In the genomic region with DNA sequence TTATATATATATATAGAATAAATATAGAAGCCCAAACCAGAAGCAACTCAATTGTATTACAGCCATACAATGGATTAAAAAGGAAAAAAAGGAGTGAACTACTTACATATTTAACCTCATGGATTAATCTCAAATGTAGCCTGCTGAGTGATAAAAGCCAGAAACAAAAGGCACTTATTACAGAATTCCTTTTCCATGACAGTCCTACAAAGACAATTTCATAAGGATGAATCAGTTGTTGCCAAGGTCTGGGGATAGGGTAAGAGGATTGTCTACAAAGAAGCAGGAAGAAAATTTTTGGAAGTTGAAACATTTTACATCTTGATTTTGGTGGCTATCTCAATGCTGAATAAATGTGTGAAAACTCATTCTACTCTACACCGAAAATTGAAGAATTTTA, we compare ENCODE assay signal across 16 cellular contexts.
DNase-seq lines count a peak whose midpoint lies in the region; ATAC-seq and TF ChIP-seq lines count a peak whose summit lies in the region.
"Had no signal": no experiment of that assay in that cellular context is flagged by ENCODE, and none has a peak within 500 bp of the region (broad histone marks: within the 10 kb centered on the region; RNA-seq: fewer than 3 reads in every experiment).

No MANE protein-coding gene starts in this region.

- H3K27me3 ChIP-seq in mammary epithelial cell (ENCODE audit: insufficient read depth, low read length) (no peaks in the 10 kb centered on the region), foreskin keratinocyte (no peaks in the 10 kb centered on the region), Caco-2 (replicated peaks; ENCODE audit: control insufficient read depth, insufficient read depth, low read length) (no peaks in the 10 kb centered on the region), Peyer's patch (no peaks in the 10 kb centered on the region)

- in situ Hi-C loops in mammary epithelial cell (cut with MboI; ENCODE audit: low sequenced_read_pairs in 2 of 2): no loop called here

- H3K36me3 ChIP-seq in mammary epithelial cell (ENCODE audit: insufficient read depth, low read length) (no peaks in the 10 kb centered on the region), Caco-2 (ENCODE audit: control insufficient read depth, insufficient read depth, low read length) (no peaks in the 10 kb centered on the region), Peyer's patch (no peaks in the 10 kb centered on the region)

- POLR2A ChIA-PET in Caco-2 (lab: Charles Lee): no interaction called here
- POLR2A ChIA-PET in GM10248 (lab: Yijun Ruan, JAX): no interaction called here

- H3K9me3 Mint-ChIP-seq in Caco-2 (ENCODE audit: unreplicated experiment): no peaks in the 10 kb centered on the region
- H3K9me3 Mint-ChIP-seq: GM23338 had no signal

- no peak overlapping the region for H3K9ac ChIP-seq in mammary epithelial cell (ENCODE audit: insufficient read depth, low read length)

- DNase-seq in A172 (ENCODE audit: low spot score): peak; percentile 12
- DNase-seq in HT1080 (ENCODE audit: low read depth): peak; percentile 84
- DNase-seq in mammary epithelial cell: peak; percentile 78
- DNase-seq in foreskin keratinocyte: peak; percentile 60 to 85
- no peak for DNase-seq in KG1 (lab: John Stamatoyannopoulos, UW)
- DNase-seq in Caco-2: no peak
- DNase-seq in GM10248 (ENCODE audit: extremely low spot score): no peak
- no peak for DNase-seq in Peyer's patch
- DNase-seq: 8988T, AML-193, DMS79 treated with DMSO at 0.1 percent for 48 hours, NCI-H1436 treated with DMSO at 0.1 percent for 48 hours, NCI-H69, SIG-M5 had no signal

- H3K4me3 ChIP-seq in mammary epithelial cell (replicated peaks in 1 of 3; ENCODE audit: insufficient read depth in 1 of 3, low read depth in 2 of 3, low read length in 3 of 3): peak overlapping the region; percentile 7 to 54 (median 24)
- no peak overlapping the region for H3K4me3 ChIP-seq in Caco-2 (ENCODE audit: low read depth, low read length)
- no peak overlapping the region for H3K4me3 ChIP-seq in Peyer's patch
- H3K4me3 ChIP-seq: GM23338 had no signal

- H3K27ac ChIP-seq in mammary epithelial cell (ENCODE audit: insufficient read depth, low read depth, low read length) (peak overlapping the region; percentile 94), foreskin keratinocyte (peak overlapping the region; percentile 13), Peyer's patch (no peak overlapping the region)

- H3K4me2 ChIP-seq in mammary epithelial cell (ENCODE audit: insufficient read depth, low read depth, low read length): peak overlapping the region; percentile 54
- H3K4me2 ChIP-seq: GM23338 had no signal

- no peak for TF ChIP-seq POLR2A in Peyer's patch (IDR thresholded peaks at IDR 0.05)

- H3K9me3 ChIP-seq in mammary epithelial cell (replicated peaks; ENCODE audit: insufficient read depth, low read length) (no peaks in the 10 kb centered on the region), Caco-2 (no peaks in the 10 kb centered on the region), Peyer's patch (no peaks in the 10 kb centered on the region)

- peaks cover 31% of the 10 kb centered on the region for H3K4me1 ChIP-seq in mammary epithelial cell (ENCODE audit: insufficient read depth, low read length)
- peaks cover 20% of the 10 kb centered on the region for H3K4me1 ChIP-seq in foreskin keratinocyte
- H3K4me1 ChIP-seq in Caco-2: no peaks in the 10 kb centered on the region
- H3K4me1 ChIP-seq in Peyer's patch: no peaks in the 10 kb centered on the region

- no peak overlapping the region for H3K27ac Mint-ChIP-seq in Caco-2 (ENCODE audit: unreplicated experiment)
- H3K27ac Mint-ChIP-seq: GM23338 had no signal

- ATAC-seq in foreskin keratinocyte: peak; percentile 64
- ATAC-seq: GM23338, Panc1 had no signal

- intact Hi-C loops in mammary epithelial cell (cut with micrococcal nuclease) (loop anchor here (2.0 to 10.0 kb wide), 4 partner anchors 51 to 1041 kb away; a partner anchor contains a TSS), Caco-2 (cut with micrococcal nuclease; ENCODE audit: unreplicated experiment) (no loop called here)

- no peaks in the 10 kb centered on the region for H3K36me3 Mint-ChIP-seq in Caco-2 (ENCODE audit: insufficient read depth, unreplicated experiment)

- H3K79me2 ChIP-seq in mammary epithelial cell (ENCODE audit: insufficient read depth, low read length): peaks cover 38% of the 10 kb centered on the region

- H4K20me1 ChIP-seq in mammary epithelial cell (ENCODE audit: insufficient read depth, low read length): no peaks in the 10 kb centered on the region

- no peak overlapping the region for H3K4me3 Mint-ChIP-seq in Caco-2 (ENCODE audit: unreplicated experiment)
- H3K4me3 Mint-ChIP-seq: GM23338 had no signal

- TF ChIP-seq CTCF in mammary epithelial cell (conservative IDR thresholded peaks at IDR 0.05 in 1 of 2, IDR thresholded peaks at IDR 0.05 in 1 of 2; ENCODE audit: extremely low read depth in 1 of 2, insufficient read depth in 1 of 2, low read depth in 1 of 2, low read length in 2 of 2) (no peak), foreskin keratinocyte (conservative IDR thresholded peaks at IDR 0.05) (no peak), Caco-2 (IDR thresholded peaks at IDR 0.05; ENCODE audit: insufficient read depth in 1 of 2, low read depth in 1 of 2, low read length in 1 of 2, severe bottlenecking in 1 of 2, unreplicated experiment in 1 of 2) (no peak), GM10248 (IDR thresholded peaks at IDR 0.05; ENCODE audit: control extremely low read depth, extremely low read depth, low read depth, missing control alignments) (no peak), Peyer's patch (IDR thresholded peaks at IDR 0.05) (no peak)

- H3K27me3 Mint-ChIP-seq in Caco-2 (ENCODE audit: insufficient read depth, unreplicated experiment): no peaks in the 10 kb centered on the region

- H2AFZ ChIP-seq in mammary epithelial cell (ENCODE audit: low read depth, low read length): no peak overlapping the region
- H2AFZ ChIP-seq: GM23338 had no signal

- H3K4me1 Mint-ChIP-seq in Caco-2 (ENCODE audit: low read depth, unreplicated experiment): no peaks in the 10 kb centered on the region
- H3K4me1 Mint-ChIP-seq: GM23338 had no signal

- CTCF ChIA-PET in mammary epithelial cell (lab: Charles Lee; ENCODE audit: low non-redundant PET) (no interaction called here), Caco-2 (lab: Charles Lee) (no interaction called here), GM10248 (lab: Yijun Ruan, JAX) (interaction anchor here (0.8 kb wide), 1 partner anchor 11 kb away, joined by 3 read pairs; no protein-coding TSS in a partner anchor)

- dilution Hi-C loops in mammary epithelial cell (cut with HindIII; ENCODE audit: low sequenced_read_pairs): no loop called here

- 13% methylated on average over 1 of the region's 1 CpG for WGBS in mammary epithelial cell (ENCODE audit: low coverage, missing lambda C conversion rate)

- no TSS peak for BruUV-seq in mammary epithelial cell (replicated peaks; lab: Mats Ljungman, UMichigan)
- BruUV-seq in Caco-2 (replicated peaks; lab: Mats Ljungman, UMichigan): no TSS peak

Comparison
In these comparisons a context has a peak if more than half of its experiments do, and no peak if none do; other contexts are left out.
1. DNase-seq: peak in A172 (single experiment), HT1080 (single experiment), mammary epithelial cell (single experiment) and foreskin keratinocyte (2 of 2); none in KG1 (single experiment), Caco-2 (0 of 2), GM10248 (single experiment) and Peyer's patch (0 of 3).
2. H3K27ac ChIP-seq: peak in mammary epithelial cell (single experiment) and foreskin keratinocyte (single experiment); none in Peyer's patch (0 of 4).
3. H3K4me3 ChIP-seq: peak in mammary epithelial cell (3 of 3); none in Caco-2 (single experiment) and Peyer's patch (0 of 4).